8 cellular contexts compared by ENCODE assay signal in the genomic region with DNA sequence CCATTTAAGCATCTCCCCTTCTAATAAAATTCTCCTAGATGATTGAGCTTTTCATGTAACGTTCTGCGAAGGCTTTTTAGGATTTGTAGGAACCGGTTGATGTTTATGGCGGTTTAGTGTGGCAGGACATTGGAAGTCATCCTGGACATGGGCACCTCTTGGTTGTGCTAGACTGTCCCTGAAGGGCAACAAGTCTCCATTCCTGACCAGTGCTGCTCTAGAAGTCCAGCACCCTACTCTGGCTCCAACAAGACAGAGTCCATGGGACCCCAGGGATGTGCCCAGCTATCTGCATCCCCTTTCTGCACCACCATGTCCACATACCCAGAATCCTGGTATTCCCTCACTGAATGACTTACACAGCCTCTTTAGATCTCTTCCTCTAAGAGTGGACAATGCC. TPM values are rescaled to one million over a fixed set of nuclear protein-coding genes. Genes with fewer than 3 reads are reported as not detected.
"Had no signal": no experiment of that assay in that cellular context is flagged by ENCODE, and none has a peak within 500 bp of the region (broad histone marks: within the 10 kb centered on the region; RNA-seq: fewer than 3 reads in every experiment).

No MANE protein-coding gene starts in this region.

- H3K4me3 ChIP-seq: GM12878 had no signal

- FAIRE-seq: G401.6, GM12891, GM12892, GM18507, GM19239 had no signal

- DNase-seq: GDM1, GF-D8 had no signal

RNA-seq across cellular contexts. Expression of gene KCNAB1, which starts 46.4 kb away (rescaled TPM):
- total RNA-seq: GM12878 had no signal
